Comparison of ENCODE assay signal across 15 cellular contexts in the genomic region with DNA sequence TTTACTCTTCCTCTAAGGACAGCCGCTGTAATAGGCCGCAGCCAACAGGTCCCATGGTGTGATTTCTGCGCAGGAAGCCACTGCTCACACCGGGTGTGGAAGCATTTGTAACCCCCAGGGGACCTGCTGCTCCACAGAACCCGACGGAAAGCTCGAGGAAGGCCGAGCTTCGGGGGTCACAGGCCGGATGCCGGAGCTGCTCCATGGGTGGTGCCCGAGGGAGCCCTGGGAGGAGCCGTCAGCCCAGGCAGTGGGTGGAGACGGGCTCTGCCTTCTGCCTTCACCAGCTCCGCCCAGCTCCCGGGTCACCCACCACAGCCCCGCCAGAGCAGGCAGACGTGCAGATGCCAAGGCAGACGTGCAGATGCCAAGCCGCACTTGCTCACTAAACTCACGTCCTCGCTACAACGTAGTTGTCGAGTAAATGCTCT.
DNase-seq lines count a peak whose midpoint lies in the region; ATAC-seq and TF ChIP-seq lines count a peak whose summit lies in the region.
"Had no signal": no experiment of that assay in that cellular context is flagged by ENCODE, and none has a peak within 500 bp of the region (broad histone marks: within the 10 kb centered on the region; RNA-seq: fewer than 3 reads in every experiment).

No MANE protein-coding gene starts in this region.

- CTCF ChIA-PET in activated B cell treated with CpG ODN at 0.5 μM for 24 hours (lab: Charles Lee), result no interaction called here

- H3K36me3 ChIP-seq in BE2C, result no peaks in the 10 kb centered on the region
- H3K36me3 ChIP-seq: breast epithelium had no signal

- TF ChIP-seq CTCF in BE2C (IDR thresholded peaks at IDR 0.05; ENCODE audit: low read depth, low read length) (no peak), activated B cell treated with CpG ODN at 0.5 μM for 24 hours (IDR thresholded peaks at IDR 0.05) (no peak)

- no peak overlapping the region for H3K4me3 Mint-ChIP-seq in activated B cell treated with CpG ODN at 0.5 μM for 24 hours
- no peak overlapping the region for H3K4me3 Mint-ChIP-seq in T-helper 2 cell treated with Interferon-gamma antibody and Interleukin-4, amounts not matched to agents 5 μg/mL and 100 μg/mL, for 36 hours
- H3K4me3 Mint-ChIP-seq: CD4-positive, alpha-beta T cell; nephron had no signal

- no peak overlapping the region for H3K4me3 ChIP-seq in BE2C (ENCODE audit: low read depth, low read length)
- H3K4me3 ChIP-seq: breast epithelium had no signal

- H3K4me1 ChIP-seq in BE2C, result no peaks in the 10 kb centered on the region
- H3K4me1 ChIP-seq: breast epithelium had no signal

- no peak overlapping the region for H3K27ac Mint-ChIP-seq in activated B cell treated with CpG ODN at 0.5 μM for 24 hours
- H3K27ac Mint-ChIP-seq in T-helper 2 cell treated with Interferon-gamma antibody and Interleukin-4, amounts not matched to agents 5 μg/mL and 100 μg/mL, for 36 hours, result no peak overlapping the region
- H3K27ac Mint-ChIP-seq: CD4-positive, alpha-beta T cell; nephron had no signal

- no peak for ATAC-seq in activated B cell treated with CpG ODN at 0.5 μM for 24 hours (ENCODE audit: low read depth)
- no peak for ATAC-seq in HG03565 (IDR thresholded peaks at IDR 0.05; ENCODE audit: unreplicated experiment)

- no peaks in the 10 kb centered on the region for H3K27me3 Mint-ChIP-seq in activated B cell treated with CpG ODN at 0.5 μM for 24 hours
- H3K27me3 Mint-ChIP-seq in T-helper 2 cell treated with Interferon-gamma antibody and Interleukin-4, amounts not matched to agents 5 μg/mL and 100 μg/mL, for 36 hours (ENCODE audit: low read depth), result no peaks in the 10 kb centered on the region
- H3K27me3 Mint-ChIP-seq: CD4-positive, alpha-beta T cell had no signal

- intact Hi-C loops in activated B cell treated with CpG ODN at 0.5 μM for 24 hours (cut with micrococcal nuclease), result no loop called here

- no peaks in the 10 kb centered on the region for H3K9me3 ChIP-seq in BE2C

- POLR2A ChIA-PET in activated B cell treated with CpG ODN at 0.5 μM for 24 hours (lab: Charles Lee), result no interaction called here

- H3K9me3 Mint-ChIP-seq in activated B cell treated with CpG ODN at 0.5 μM for 24 hours, result peaks cover 4% of the 10 kb centered on the region
- H3K9me3 Mint-ChIP-seq in T-helper 2 cell treated with Interferon-gamma antibody and Interleukin-4, amounts not matched to agents 5 μg/mL and 100 μg/mL, for 36 hours, result peaks cover 4% of the 10 kb centered on the region

- DNase-seq in 8988T (peak; percentile 7), BE2C (peak; percentile 48), activated B cell treated with CpG ODN at 0.5 μM for 24 hours (peak; percentile 14), mesenteric fat pad (ENCODE audit: low spot score) (peak; percentile 65), cortex of kidney (lab: John Stamatoyannopoulos, UW) (no peak)
- DNase-seq in T-helper 2 cell treated with Interferon-gamma antibody and Interleukin-4, amounts not matched to agents 5 μg/mL and 100 μg/mL, for 36 hours (ENCODE audit: low spot score), result no peak
- no peak for DNase-seq in activated CD4-positive, alpha-beta T cell treated with anti-CD3 and anti-CD28 coated beads for 1 hour
- DNase-seq: activated CD4-positive, CD25-positive, alpha-beta regulatory T cell; activated gamma-delta T cell; CD4-positive, alpha-beta T cell; GF-D8; small intestine had no signal

- peaks cover 2% of the 10 kb centered on the region for H3K4me1 Mint-ChIP-seq in activated B cell treated with CpG ODN at 0.5 μM for 24 hours
- H3K4me1 Mint-ChIP-seq in T-helper 2 cell treated with Interferon-gamma antibody and Interleukin-4, amounts not matched to agents 5 μg/mL and 100 μg/mL, for 36 hours (ENCODE audit: low read depth), result peaks cover 22% of the 10 kb centered on the region

- no peaks in the 10 kb centered on the region for H3K27me3 ChIP-seq in BE2C
- H3K27me3 ChIP-seq: breast epithelium had no signal

- H3K36me3 Mint-ChIP-seq in activated B cell treated with CpG ODN at 0.5 μM for 24 hours (ENCODE audit: low read depth), result no peaks in the 10 kb centered on the region
- H3K36me3 Mint-ChIP-seq in T-helper 2 cell treated with Interferon-gamma antibody and Interleukin-4, amounts not matched to agents 5 μg/mL and 100 μg/mL, for 36 hours (ENCODE audit: low read depth), result peaks cover 2% of the 10 kb centered on the region

Comparison
In these comparisons a context has a peak if more than half of its experiments do, and no peak if none do; other contexts are left out.
1. DNase-seq: peak in 8988T (single experiment), BE2C (single experiment), activated B cell treated with CpG ODN at 0.5 μM for 24 hours (single experiment) and mesenteric fat pad (single experiment); none in cortex of kidney (single experiment), T-helper 2 cell treated with Interferon-gamma antibody and Interleukin-4, amounts not matched to agents 5 μg/mL and 100 μg/mL, for 36 hours (single experiment) and activated CD4-positive, alpha-beta T cell treated with anti-CD3 and anti-CD28 coated beads for 1 hour (single experiment).